Comparison of ENCODE assay signal across 15 cellular contexts in genomic region chr1:93756656-93757055, GRCh38.
DNase-seq lines count a peak whose midpoint lies in the region; ATAC-seq and TF ChIP-seq lines count a peak whose summit lies in the region.
"Had no signal": no experiment of that assay in that cellular context is flagged by ENCODE, and none has a peak within 500 bp of the region (broad histone marks: within the 10 kb centered on the region; RNA-seq: fewer than 3 reads in every experiment).

No MANE protein-coding gene starts in this region.

- no peak for TF ChIP-seq POLR2A in breast epithelium (IDR thresholded peaks at IDR 0.05)

- peaks cover 79% of the 10 kb centered on the region for H3K4me1 Mint-ChIP-seq in MCF 10A (ENCODE audit: insufficient read depth, unreplicated experiment)

- BruUV-seq in MCF 10A (replicated peaks; lab: Mats Ljungman, UMichigan), result no TSS peak

- no peak for TF ChIP-seq CTCF in MCF 10A (IDR thresholded peaks at IDR 0.05; ENCODE audit: unreplicated experiment)
- TF ChIP-seq CTCF in breast epithelium (IDR thresholded peaks at IDR 0.05), result no peak
- TF ChIP-seq CTCF in RWPE1 (conservative IDR thresholded peaks at IDR 0.05; ENCODE audit: low read depth), result no peak
- no peak for TF ChIP-seq CTCF in foreskin fibroblast (IDR thresholded peaks at IDR 0.05; ENCODE audit: low read depth, low read length)

- H3K27ac ChIP-seq in breast epithelium, result peak overlapping the region in 1 of 2 donors; percentile 19
- peak overlapping the region; percentile 58 for H3K27ac ChIP-seq in RWPE1
- H3K27ac ChIP-seq: C4-2B, HL-60 had no signal

- no peaks in the 10 kb centered on the region for H3K9me3 Mint-ChIP-seq in MCF 10A (ENCODE audit: unreplicated experiment)
- H3K9me3 Mint-ChIP-seq: HFFc6 had no signal

- CTCF ChIA-PET in MCF 10A (lab: Yijun Ruan, JAX), result interaction anchor here (0.5 to 1.4 kb wide), 3 partner anchors 10 to 308 kb away, joined by 3 to 4 read pairs (median 3); no protein-coding TSS in a partner anchor
- CTCF ChIA-PET in RWPE1 (lab: Yijun Ruan, JAX), result interaction anchor here (0.6 kb wide), 1 partner anchor 25 kb away, joined by 3 read pairs; no protein-coding TSS in a partner anchor

- intact Hi-C loops in MCF 10A (cut with micrococcal nuclease), result loop anchor here (10.0 kb wide), 1 partner anchor 58 kb away; no protein-coding TSS in a partner anchor
- intact Hi-C loops in breast epithelium (cut with DNase I; ENCODE audit: low total_unique reads), result no loop called here

- H3K9me3 ChIP-seq in breast epithelium, result no peaks in the 10 kb centered on the region

- no peaks in the 10 kb centered on the region for H3K36me3 ChIP-seq in breast epithelium

- H3K36me3 Mint-ChIP-seq in MCF 10A (ENCODE audit: insufficient read depth, unreplicated experiment), result peaks cover 28% of the 10 kb centered on the region

- no peak overlapping the region for H3K4me3 Mint-ChIP-seq in MCF 10A (ENCODE audit: unreplicated experiment)
- H3K4me3 Mint-ChIP-seq: HFFc6 had no signal

- H3K4me1 ChIP-seq in breast epithelium, result peaks cover 0 to 4% of the 10 kb centered on the region in 2 donors

- H3K27me3 ChIP-seq in breast epithelium, result no peaks in the 10 kb centered on the region

- no peak for ATAC-seq in GM21381 (IDR thresholded peaks at IDR 0.05; ENCODE audit: unreplicated experiment)
- ATAC-seq: K562 had no signal

- no peaks in the 10 kb centered on the region for H3K27me3 Mint-ChIP-seq in MCF 10A (ENCODE audit: insufficient read depth, unreplicated experiment)

- H3K27ac Mint-ChIP-seq in MCF 10A (ENCODE audit: low read depth, unreplicated experiment), result peak overlapping the region; percentile 79
- H3K27ac Mint-ChIP-seq: HFFc6 had no signal

- DNase-seq in MCF 10A (ENCODE audit: unreplicated experiment) (peak; percentile 75), breast epithelium (ENCODE audit: low spot score in 2 of 2) (no peak), RWPE1 (ENCODE audit: low spot score) (no peak), foreskin fibroblast (peak; percentile 18 to 48), iPS-NIHi7 (ENCODE audit: extremely low spot score) (no peak), COLO829 (ENCODE audit: low spot score) (no peak), NCI-H526 (lab: John Stamatoyannopoulos, UW) (no peak)
- DNase-seq: HFFc6, NCI-H1105 treated with DMSO at 0.1 percent for 48 hours, NCI-H187 treated with DMSO at 0.1 percent for 48 hours, NCI-H2171 had no signal

- no peak overlapping the region for H3K4me3 ChIP-seq in breast epithelium
- H3K4me3 ChIP-seq in foreskin fibroblast (ENCODE audit: low read depth in 1 of 2, low read length in 2 of 2), result no peak overlapping the region
- H3K4me3 ChIP-seq: K562 had no signal

- POLR2A ChIA-PET in MCF 10A (lab: Yijun Ruan, JAX) (interaction anchor here (0.5 to 9.3 kb wide), 5 partner anchors 10 to 85 kb away, joined by 3 to 113 read pairs (median 4); no protein-coding TSS in a partner anchor), RWPE1 (lab: Yijun Ruan, JAX; ENCODE audit: low non-redundant PET) (no interaction called here)

Comparison
In these comparisons a context has a peak if more than half of its experiments do, and no peak if none do; other contexts are left out.
1. DNase-seq: peak in MCF 10A (single experiment) and foreskin fibroblast (2 of 2); none in breast epithelium (0 of 2), RWPE1 (single experiment), iPS-NIHi7 (single experiment), COLO829 (single experiment) and NCI-H526 (0 of 2).